In the genomic region with DNA sequence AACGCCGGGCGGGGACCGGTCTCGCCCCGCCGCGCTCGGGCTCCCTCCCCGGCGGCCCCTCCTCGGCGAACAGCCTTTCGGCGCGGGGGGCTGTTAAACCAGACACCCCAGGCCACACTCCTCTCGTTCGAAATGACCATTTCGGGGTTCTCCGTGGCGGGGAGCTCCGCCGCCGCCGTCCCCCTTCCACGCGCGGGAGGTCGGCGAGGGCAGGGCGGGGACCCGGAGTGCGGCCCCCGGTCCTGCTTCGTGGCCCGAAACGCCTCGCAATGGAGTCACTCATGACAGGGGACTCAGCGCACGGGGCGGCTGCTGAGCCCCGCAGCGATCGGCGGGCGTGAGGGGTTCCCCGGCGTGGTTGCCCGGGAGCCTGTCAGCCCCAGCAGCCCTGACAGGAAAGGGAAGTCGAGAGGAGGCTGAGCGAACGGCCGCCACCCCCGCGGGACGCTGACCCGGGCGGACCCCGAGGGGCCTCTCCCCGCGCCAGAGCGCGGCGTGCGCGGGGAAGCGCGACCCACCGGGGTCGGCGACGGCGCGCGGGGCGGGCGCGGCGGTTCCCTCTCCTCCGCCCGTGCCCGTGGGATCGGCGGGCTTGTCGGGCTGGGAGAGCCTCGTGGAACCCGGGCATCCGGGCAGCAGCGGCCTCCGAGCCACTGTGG, we compare ENCODE assay signal across 7 cellular contexts. TPM values are rescaled to one million over a fixed set of nuclear protein-coding genes. Genes with fewer than 3 reads are reported as not detected.
A peak's percentile ranks its signal among the peaks of the same experiment; 100 is the strongest.
DNase-seq lines count a peak whose midpoint lies in the region; ATAC-seq and TF ChIP-seq lines count a peak whose summit lies in the region.

No MANE protein-coding gene starts in this region.

- H3K9me3 ChIP-seq in KOPT-K1 (ENCODE audit: insufficient read depth, low read length, poor library complexity, severe bottlenecking): no peaks in the 10 kb centered on the region
- H3K9me3 ChIP-seq in endodermal cell (ENCODE audit: control insufficient read depth, low read length): peaks cover 8% of the 10 kb centered on the region

- no peak overlapping the region for H3K9ac ChIP-seq in endodermal cell (ENCODE audit: extremely low read depth, low read length, poor library complexity, severe bottlenecking)

- peak; percentile 43 for ATAC-seq in GM21737 (IDR thresholded peaks at IDR 0.05; ENCODE audit: unreplicated experiment)
- peak; percentile 51 to 63 for ATAC-seq in naive thymus-derived CD8-positive, alpha-beta T cell

- peaks cover 16% of the 10 kb centered on the region for H3K9me3 Mint-ChIP-seq in endodermal cell
- no peaks in the 10 kb centered on the region for H3K9me3 Mint-ChIP-seq in naive thymus-derived CD8-positive, alpha-beta T cell

- H3K4me3 Mint-ChIP-seq in endodermal cell: peak overlapping the region; percentile 41
- peak overlapping the region; percentile 71 to 94 (median 84) for H3K4me3 Mint-ChIP-seq in naive thymus-derived CD8-positive, alpha-beta T cell

- H3K4me1 ChIP-seq in endodermal cell (ENCODE audit: control insufficient read depth, insufficient read depth, low read length) (no peaks in the 10 kb centered on the region), urinary bladder (ENCODE audit: insufficient read depth) (no peaks in the 10 kb centered on the region)

- peaks cover 73% of the 10 kb centered on the region for H3K27me3 ChIP-seq in endodermal cell (ENCODE audit: control insufficient read depth, insufficient read depth, low read length, poor library complexity, severe bottlenecking)

- POLR2A ChIA-PET in naive thymus-derived CD8-positive, alpha-beta T cell (lab: Charles Lee): interaction anchor here (1.3 to 3.7 kb wide), 3 partner anchors 10 to 228 kb away, joined by 3 to 14 read pairs (median 6); a partner anchor contains a TSS

- H3K27ac ChIP-seq in KOPT-K1 (ENCODE audit: low read depth, low read length, poor library complexity, severe bottlenecking): peak overlapping the region; percentile 59
- no peak overlapping the region for H3K27ac ChIP-seq in endodermal cell (ENCODE audit: low read depth, low read length)
- peak overlapping the region; percentile 38 for H3K27ac ChIP-seq in urinary bladder (ENCODE audit: low read depth)

- WGBS in endodermal cell (ENCODE audit: insufficient coverage in 1 of 2, insufficient read length in 1 of 2), 2 experiments: 0 to 1% methylated on average over 38 to 90 of the region's 90 CpGs
- WGBS in urinary bladder: under 1% methylated on average over 90 of the region's 90 CpGs

- H3K36me3 Mint-ChIP-seq in endodermal cell (ENCODE audit: low read depth): no peaks in the 10 kb centered on the region
- no peaks in the 10 kb centered on the region for H3K36me3 Mint-ChIP-seq in naive thymus-derived CD8-positive, alpha-beta T cell

- H3K4me3 ChIP-seq in endodermal cell (ENCODE audit: low read length): peak overlapping the region; percentile 67
- peak overlapping the region; percentile 76 for H3K4me3 ChIP-seq in urinary bladder (ENCODE audit: low read depth, low read length)

- no peak overlapping the region for H3K27ac Mint-ChIP-seq in endodermal cell
- H3K27ac Mint-ChIP-seq in naive thymus-derived CD8-positive, alpha-beta T cell: peak overlapping the region in 1 of 10 donors; percentile 22

- peak; percentile 94 for DNase-seq in GM10266 (ENCODE audit: extremely low spot score)
- peak; percentile 9 to 28 for DNase-seq in activated CD4-positive, alpha-beta T cell treated with anti-CD3 and anti-CD28 coated beads, Interleukin-2, amount 50 U/mL, for 24 hours (ENCODE audit: low read depth in 1 of 2, low spot score in 1 of 2)
- DNase-seq in endodermal cell: peak; percentile 75
- peak in 7 of 10 donors; percentile 14 to 47 (median 38) for DNase-seq in naive thymus-derived CD8-positive, alpha-beta T cell

- TF ChIP-seq CTCF in GM10266 (IDR thresholded peaks at IDR 0.05; ENCODE audit: control insufficient read depth, insufficient read depth, low read depth, missing control alignments) (no peak), endodermal cell (conservative IDR thresholded peaks at IDR 0.05) (no peak)

- peaks cover 3% of the 10 kb centered on the region for H3K4me1 Mint-ChIP-seq in endodermal cell
- peaks cover 3 to 12% (median 6%) of the 10 kb centered on the region in 4 donors for H3K4me1 Mint-ChIP-seq in naive thymus-derived CD8-positive, alpha-beta T cell

- H3K27me3 Mint-ChIP-seq in endodermal cell (ENCODE audit: insufficient read depth): peaks cover 71% of the 10 kb centered on the region
- H3K27me3 Mint-ChIP-seq in naive thymus-derived CD8-positive, alpha-beta T cell: peaks cover 0 to 19% (median 10%) of the 10 kb centered on the region in 5 donors

- H3K36me3 ChIP-seq in KOPT-K1 (ENCODE audit: insufficient read depth, low read length) (no peaks in the 10 kb centered on the region), endodermal cell (ENCODE audit: control insufficient read depth, insufficient read depth, low read length) (no peaks in the 10 kb centered on the region), urinary bladder (ENCODE audit: insufficient read depth) (no peaks in the 10 kb centered on the region)

RNA-seq across cellular contexts. Expression of a gene that starts 0.5 kb away (rescaled TPM):
- total RNA-seq in endodermal cell (under 1 TPM; 0.22 to 0.31 TPM), urinary bladder (5.8 TPM)
- 0.46 TPM for polyA plus RNA-seq in endodermal cell (2013, experiment 1 of 2)
- not detected for polyA plus RNA-seq in endodermal cell (2013, experiment 2 of 2)
- under 1 TPM; 0.13 to 0.19 TPM for total RNA-seq in naive thymus-derived CD8-positive, alpha-beta T cell
- polyA plus RNA-seq in naive thymus-derived CD8-positive, alpha-beta T cell: under 1 TPM in 2 of 3 donors, not detected in 1; 0.32 to 0.55 TPM
- 10.8 TPM for polyA plus RNA-seq in urinary bladder

RNA-seq across cellular contexts. Expression of a gene that starts 26.8 kb away (rescaled TPM):
- 10 to 100 TPM; 74.9 to 97.3 TPM for total RNA-seq in endodermal cell
- 109 TPM for polyA plus RNA-seq in endodermal cell (2013, experiment 1 of 2)
- 98.5 TPM for polyA plus RNA-seq in endodermal cell (2013, experiment 2 of 2)
- 10 to 100 TPM; 80.5 to 86.4 TPM for total RNA-seq in naive thymus-derived CD8-positive, alpha-beta T cell
- 10 to 100 TPM; 54.9 to 87.0 (median 70.8) TPM for polyA plus RNA-seq in naive thymus-derived CD8-positive, alpha-beta T cell
- total RNA-seq in urinary bladder: 38.8 TPM
- polyA plus RNA-seq in urinary bladder: 65.7 TPM

Comparison
In these comparisons a context has a peak if more than half of its experiments do, and no peak if none do; other contexts are left out.
1. DNase-seq: peak in every context shown above with its lines; median percentile 94 in GM10266; 75 in endodermal cell; 38 in naive thymus-derived CD8-positive, alpha-beta T cell; 18 in activated CD4-positive, alpha-beta T cell treated with anti-CD3 and anti-CD28 coated beads, Interleukin-2, amount 50 U/mL, for 24 hours.